12 cellular contexts compared by ENCODE assay signal in the genomic region with DNA sequence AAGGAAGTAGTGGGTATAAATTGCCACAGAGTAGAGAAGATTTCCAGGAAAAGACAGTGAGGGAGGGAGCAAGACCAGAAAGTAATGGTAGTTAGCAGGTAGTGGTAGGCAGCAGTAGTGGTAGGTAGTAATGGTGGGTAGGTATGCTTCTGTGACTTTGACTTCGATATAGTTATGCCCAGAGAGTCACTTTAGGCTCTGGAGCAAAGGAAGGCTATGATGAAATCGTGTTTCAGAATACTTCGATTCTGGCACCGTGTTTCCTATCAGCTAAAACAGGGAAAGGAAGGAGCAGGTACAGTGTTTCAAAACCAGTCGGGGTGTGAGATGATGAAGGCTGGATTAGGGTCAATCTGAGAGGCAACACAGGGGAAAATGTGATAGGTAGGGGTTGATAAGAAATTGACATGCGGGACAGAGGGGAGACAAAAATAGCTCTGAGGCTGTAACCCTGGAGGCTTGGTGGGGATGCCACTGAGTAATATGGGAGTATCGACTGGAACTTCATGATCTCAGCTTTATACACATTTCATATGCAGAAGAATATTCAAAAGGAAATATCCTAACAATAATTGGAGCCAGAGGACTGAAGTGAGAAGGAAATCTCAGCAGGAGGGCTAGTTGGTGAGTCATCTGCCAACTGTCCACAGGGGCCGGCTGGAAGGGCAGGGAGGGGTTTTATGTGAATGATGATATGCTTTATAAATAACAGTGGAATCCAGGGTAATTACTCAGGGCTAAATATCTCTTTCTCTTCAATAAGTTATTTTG. TPM values are rescaled to one million over a fixed set of nuclear protein-coding genes. Genes with fewer than 3 reads are reported as not detected.
DNase-seq lines count a peak whose midpoint lies in the region; ATAC-seq and TF ChIP-seq lines count a peak whose summit lies in the region.
"Had no signal": no experiment of that assay in that cellular context is flagged by ENCODE, and none has a peak within 500 bp of the region (broad histone marks: within the 10 kb centered on the region; RNA-seq: fewer than 3 reads in every experiment).

No MANE protein-coding gene starts in this region.

- no peaks in the 10 kb centered on the region for H3K9me3 Mint-ChIP-seq in type B pancreatic cell
- H3K9me3 Mint-ChIP-seq in endothelial cell (ENCODE audit: unreplicated experiment): no peaks in the 10 kb centered on the region

- H3K27ac Mint-ChIP-seq in type B pancreatic cell (peak overlapping the region; percentile 25), endothelial cell (ENCODE audit: unreplicated experiment) (no peak overlapping the region)
- H3K27ac Mint-ChIP-seq: immature natural killer cell had no signal

- TF ChIP-seq CTCF in foreskin keratinocyte (conservative IDR thresholded peaks at IDR 0.05) (no peak), type B pancreatic cell (conservative IDR thresholded peaks at IDR 0.05) (no peak), endothelial cell (IDR thresholded peaks at IDR 0.05; ENCODE audit: unreplicated experiment) (no peak)

- ATAC-seq in SK-N-SH treated with all-trans-retinoic acid at 6 μM for 48 hours (peak; percentile 91), foreskin keratinocyte (peak; percentile 53)

- H3K4me3 Mint-ChIP-seq in type B pancreatic cell (peak overlapping the region; percentile 26), endothelial cell (ENCODE audit: unreplicated experiment) (no peak overlapping the region)
- H3K4me3 Mint-ChIP-seq: immature natural killer cell had no signal

- peaks cover 2% of the 10 kb centered on the region for H3K27me3 ChIP-seq in foreskin keratinocyte

- no peak overlapping the region for H3K27ac ChIP-seq in foreskin keratinocyte
- H3K27ac ChIP-seq: C4-2B, HL-60 had no signal

- no peaks in the 10 kb centered on the region for H3K4me1 ChIP-seq in foreskin keratinocyte

- DNase-seq in NCI-H2196 (lab: John Stamatoyannopoulos, UW; ENCODE audit: unreplicated experiment): peak; percentile 31
- no peak for DNase-seq in NCI-H2196 treated with DMSO at 0.1 percent for 48 hours (lab: John Stamatoyannopoulos, UW; ENCODE audit: unreplicated experiment)
- DNase-seq in foreskin keratinocyte: peak in 1 of 2 donors; percentile 47
- no peak for DNase-seq in type B pancreatic cell (ENCODE audit: extremely low spot score, unreplicated experiment)
- DNase-seq in endothelial cell (ENCODE audit: low spot score): no peak
- no peak for DNase-seq in Kasumi-1 (lab: John Stamatoyannopoulos, UW)
- no peak for DNase-seq in activated effector memory CD4-positive, alpha-beta T cell treated with anti-CD3 and anti-CD28 coated beads, Interleukin-2, amount 50 U/mL, for 16 hours
- DNase-seq: immature natural killer cell, SHP77 treated with DMSO at 0.1 percent for 48 hours had no signal

- H3K36me3 Mint-ChIP-seq in type B pancreatic cell (no peaks in the 10 kb centered on the region), endothelial cell (ENCODE audit: low read depth, unreplicated experiment) (no peaks in the 10 kb centered on the region)
- H3K36me3 Mint-ChIP-seq: immature natural killer cell had no signal

- peaks cover 39% of the 10 kb centered on the region for H3K4me1 Mint-ChIP-seq in type B pancreatic cell (ENCODE audit: unreplicated experiment)
- H3K4me1 Mint-ChIP-seq in endothelial cell (ENCODE audit: unreplicated experiment): peaks cover 7% of the 10 kb centered on the region
- H3K4me1 Mint-ChIP-seq: immature natural killer cell had no signal

- H3K27me3 Mint-ChIP-seq in type B pancreatic cell (no peaks in the 10 kb centered on the region), endothelial cell (ENCODE audit: unreplicated experiment) (peaks cover 5% of the 10 kb centered on the region)

TF ChIP-seq in SK-N-SH treated with all-trans-retinoic acid at 6 μM for 48 hours, 23 proteins besides CTCF, POLR2A, EP300 and RAD21:
- TF ChIP-seq SNAI2 (CRISPR knock-in tag; IDR thresholded peaks at IDR 0.05) (no peak), ARNTL (CRISPR knock-in tag; IDR thresholded peaks at IDR 0.05; ENCODE audit: borderline replicate concordance, low read depth) (no peak), ZFP30 (CRISPR knock-in tag; IDR thresholded peaks at IDR 0.05) (no peak), ZNF70 (CRISPR knock-in tag; IDR thresholded peaks at IDR 0.05) (no peak), ZNF8 (CRISPR knock-in tag; IDR thresholded peaks at IDR 0.05) (no peak), BACH2 (CRISPR knock-in tag; IDR thresholded peaks at IDR 0.05; ENCODE audit: borderline replicate concordance) (no peak), ISL1 (CRISPR knock-in tag; IDR thresholded peaks at IDR 0.05) (peak; percentile 35; the same call in 1 of the 2 replicates)
- TF ChIP-seq, protein P1, sequence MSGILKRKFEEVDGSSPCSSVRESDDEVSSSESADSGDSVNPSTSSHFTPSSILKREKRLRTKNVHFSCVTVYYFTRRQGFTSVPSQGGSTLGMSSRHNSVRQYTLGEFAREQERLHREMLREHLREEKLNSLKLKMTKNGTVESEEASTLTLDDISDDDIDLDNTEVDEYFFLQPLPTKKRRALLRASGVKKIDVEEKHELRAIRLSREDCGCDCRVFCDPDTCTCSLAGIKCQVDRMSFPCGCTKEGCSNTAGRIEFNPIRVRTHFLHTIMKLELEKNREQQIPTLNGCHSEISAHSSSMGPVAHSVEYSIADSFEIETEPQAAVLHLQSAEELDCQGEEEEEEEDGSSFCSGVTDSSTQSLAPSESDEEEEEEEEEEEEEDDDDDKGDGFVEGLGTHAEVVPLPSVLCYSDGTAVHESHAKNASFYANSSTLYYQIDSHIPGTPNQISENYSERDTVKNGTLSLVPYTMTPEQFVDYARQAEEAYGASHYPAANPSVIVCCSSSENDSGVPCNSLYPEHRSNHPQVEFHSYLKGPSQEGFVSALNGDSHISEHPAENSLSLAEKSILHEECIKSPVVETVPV (CRISPR knock-in tag; IDR thresholded peaks at IDR 0.05): no peak

RNA-seq across cellular contexts. Expression of a gene that starts 25.2 kb away (rescaled TPM):
- total RNA-seq in foreskin keratinocyte (2.3 and 2.9 TPM in 2 replicates), type B pancreatic cell (ENCODE audit: low replicate concordance) (19.8 and 23.3 TPM in 2 replicates), endothelial cell (ENCODE audit: unreplicated experiment) (7.0 TPM)
- 1.7 TPM in 2 replicates for polyA plus RNA-seq in foreskin keratinocyte
- polyA plus RNA-seq: immature natural killer cell had no signal
